In genomic region chr12:122917508-122918227, GRCh38 we compare ENCODE assay signal across 10 cellular contexts. TPM values are rescaled to one million over a fixed set of nuclear protein-coding genes. Genes with fewer than 3 reads are reported as not detected.
DNase-seq lines count a peak whose midpoint lies in the region; ATAC-seq and TF ChIP-seq lines count a peak whose summit lies in the region.
"Had no signal": no experiment of that assay in that cellular context is flagged by ENCODE, and none has a peak within 500 bp of the region (broad histone marks: within the 10 kb centered on the region; RNA-seq: fewer than 3 reads in every experiment).

No MANE protein-coding gene starts in this region.

- ATAC-seq in PC-3 = peak; percentile 11; the same call in 1 of the 2 replicates

- H3K79me2 ChIP-seq in PC-3 (ENCODE audit: low read length) = no peaks in the 10 kb centered on the region
- H3K79me2 ChIP-seq in fibroblast of lung (ENCODE audit: control insufficient read depth, insufficient read depth, low read length) = no peaks in the 10 kb centered on the region

- CTCF ChIA-PET in PC-3 (lab: Charles Lee) = interaction anchor here (0.6 kb wide), 2 partner anchors 24 to 28 kb away, joined by 3 read pairs; no protein-coding TSS in a partner anchor
- CTCF ChIA-PET in HEK293T (lab: Yijun Ruan, JAX) = no interaction called here

- no peaks in the 10 kb centered on the region for H3K36me3 ChIP-seq in PC-3 (ENCODE audit: low read depth, low read length)
- no peaks in the 10 kb centered on the region for H3K36me3 ChIP-seq in fibroblast of lung (ENCODE audit: control insufficient read depth, insufficient read depth, low read length)
- H3K36me3 ChIP-seq: SJSA1 had no signal

- H3K27ac ChIP-seq in PC-3 (ENCODE audit: low read length) = peak overlapping the region; percentile 91
- H3K27ac ChIP-seq in fibroblast of lung (ENCODE audit: insufficient read depth, low read length) = peak overlapping the region; percentile 9
- H3K27ac ChIP-seq: SJSA1 had no signal

- H3K9ac ChIP-seq in PC-3 (ENCODE audit: low read length) (peak overlapping the region; percentile 32), fibroblast of lung (ENCODE audit: insufficient read depth, low read length) (no peak overlapping the region)

- H2AFZ ChIP-seq in PC-3 (ENCODE audit: low read length) = no peak overlapping the region
- no peak overlapping the region for H2AFZ ChIP-seq in fibroblast of lung (ENCODE audit: low read length)

- POLR2A ChIA-PET in PC-3 (lab: Charles Lee; ENCODE audit: unreplicated experiment) = no interaction called here
- POLR2A ChIA-PET in HEK293T (lab: Yijun Ruan, JAX) = no interaction called here

- H3K27me3 ChIP-seq in PC-3 (ENCODE audit: low read length) (no peaks in the 10 kb centered on the region), fibroblast of lung (ENCODE audit: control insufficient read depth, insufficient read depth, low read length) (no peaks in the 10 kb centered on the region)
- H3K27me3 ChIP-seq: SJSA1 had no signal

- intact Hi-C loops in PC-3 (cut with micrococcal nuclease) = loop anchor here (2.0 kb wide), 2 partner anchors 23 to 29 kb away; no protein-coding TSS in a partner anchor

- peak; percentile 68 for DNase-seq in AG20443 (ENCODE audit: low spot score)
- DNase-seq in PC-3 = peak; percentile 93
- DNase-seq in fibroblast of lung (ENCODE audit: low read depth in 2 of 2) = peak; percentile 57 to 72
- DNase-seq in myocyte (ENCODE audit: low read depth) = peak; percentile 63
- no peak for DNase-seq in NCI-H345 treated with DMSO at 0.1 percent for 48 hours (lab: John Stamatoyannopoulos, UW; ENCODE audit: unreplicated experiment)
- no peak for DNase-seq in NCI-H748 treated with DMSO at 0.1 percent for 48 hours (lab: John Stamatoyannopoulos, UW)
- DNase-seq in NCI-H82 treated with DMSO at 0.1 percent for 48 hours (lab: John Stamatoyannopoulos, UW; ENCODE audit: unreplicated experiment) = no peak
- DNase-seq in HEK293T (ENCODE audit: extremely low spot score) = no peak
- DNase-seq: activated naive CD4-positive, alpha-beta T cell had no signal

- H4K20me1 ChIP-seq in PC-3 (ENCODE audit: low read length) = no peaks in the 10 kb centered on the region
- H4K20me1 ChIP-seq in fibroblast of lung (ENCODE audit: control insufficient read depth, extremely low read depth, insufficient read depth, low read length) = no peaks in the 10 kb centered on the region

- H3K4me1 ChIP-seq in PC-3 (ENCODE audit: insufficient read depth, low read length) = peaks cover 38% of the 10 kb centered on the region
- peaks cover 5% of the 10 kb centered on the region for H3K4me1 ChIP-seq in fibroblast of lung (ENCODE audit: control insufficient read depth, extremely low read depth, insufficient read depth, low read length)

- no peaks in the 10 kb centered on the region for H3K9me2 ChIP-seq in PC-3 (replicated peaks; ENCODE audit: low read length)

- BruUV-seq in PC-3 (replicated peaks; lab: Mats Ljungman, UMichigan) = no TSS peak

- TF ChIP-seq CTCF in PC-3 (conservative IDR thresholded peaks at IDR 0.05; ENCODE audit: low read depth, low read length) (no peak), fibroblast of lung (conservative IDR thresholded peaks at IDR 0.05 in 1 of 2, IDR thresholded peaks at IDR 0.05 in 1 of 2; ENCODE audit: low read depth in 1 of 2, low read length in 2 of 2) (no peak)

- peaks cover 8% of the 10 kb centered on the region for H3F3A ChIP-seq in PC-3 (ENCODE audit: low read length, unreplicated experiment)

- no peaks in the 10 kb centered on the region for H3K9me3 ChIP-seq in PC-3 (ENCODE audit: low read length)
- H3K9me3 ChIP-seq in fibroblast of lung (ENCODE audit: control insufficient read depth, insufficient read depth, low read depth, low read length) = no peaks in the 10 kb centered on the region
- H3K9me3 ChIP-seq: SJSA1 had no signal

- H3K4me3 ChIP-seq in PC-3 (ENCODE audit: low read length) = no peak overlapping the region
- no peak overlapping the region for H3K4me3 ChIP-seq in fibroblast of lung (replicated peaks in 1 of 4; ENCODE audit: control extremely low read depth in 1 of 4, insufficient read depth in 1 of 4, low read depth in 3 of 4, low read length in 4 of 4)
- H3K4me3 ChIP-seq: SJSA1 had no signal

- H3K4me2 ChIP-seq in PC-3 (ENCODE audit: low read length) = 0 out of 2 replicates have a peak overlapping the region, but pooled peaks have one; percentile 1
- H3K4me2 ChIP-seq in fibroblast of lung (ENCODE audit: extremely low read depth, insufficient read depth, low read length) = no peak overlapping the region

TF ChIP-seq in HEK293T, 16 proteins besides CTCF, POLR2A, EP300 and RAD21:
- no peak for TF ChIP-seq FOXK2 (IDR thresholded peaks at IDR 0.05)
- no peak for TF ChIP-seq ELF4 (IDR thresholded peaks at IDR 0.05)
- TF ChIP-seq SP1 (IDR thresholded peaks at IDR 0.05) = no peak
- no peak for TF ChIP-seq NFRKB (IDR thresholded peaks at IDR 0.05)

RNA-seq across cellular contexts. Expression of gene VPS37B, which starts 21.7 kb away (rescaled TPM):
- total RNA-seq in PC-3 (2014; rRNA removed) (74.3 and 80.8 TPM in 2 replicates), fibroblast of lung (7.7 and 10.7 TPM in 2 replicates), myocyte (82.4 and 86.7 TPM in 2 replicates)
- 25.6 and 34.4 TPM in 2 replicates for polyA plus RNA-seq in fibroblast of lung
- polyA plus RNA-seq in fibroblast of lung (2012) = 18.7 and 22.9 TPM in 2 replicates
- 12.8 and 15.1 TPM in 2 replicates for polyA minus RNA-seq in fibroblast of lung (ENCODE audit: low replicate concordance)
- polyA plus RNA-seq in myocyte (2012) = 51.3 TPM

RNA-seq across cellular contexts. Expression of gene ABCB9, which starts 48.6 kb away (rescaled TPM):
- total RNA-seq in PC-3 (2014; rRNA removed) (18.4 and 20.9 TPM in 2 replicates), fibroblast of lung (5.4 and 6.3 TPM in 2 replicates), myocyte (6.9 and 10.4 TPM in 2 replicates)
- polyA plus RNA-seq in fibroblast of lung = 3.1 and 3.8 TPM in 2 replicates
- polyA plus RNA-seq in fibroblast of lung (2012) = 4.6 and 4.9 TPM in 2 replicates
- polyA minus RNA-seq in fibroblast of lung (ENCODE audit: low replicate concordance) = 16.1 and 16.3 TPM in 2 replicates
- polyA plus RNA-seq in myocyte (2012) = 6.4 TPM

RNA-seq across cellular contexts. Expression of gene OGFOD2, which starts 57.4 kb away (rescaled TPM):
- total RNA-seq in PC-3 (2014; rRNA removed) (33.3 and 35.6 TPM in 2 replicates), fibroblast of lung (7.2 and 9.6 TPM in 2 replicates), myocyte (15.3 and 20.8 TPM in 2 replicates)
- 4.6 and 5.2 TPM in 2 replicates for polyA plus RNA-seq in fibroblast of lung
- polyA plus RNA-seq in fibroblast of lung (2012) = 7.0 and 9.7 TPM in 2 replicates
- 7.5 and 19.3 TPM in 2 replicates for polyA minus RNA-seq in fibroblast of lung (ENCODE audit: low replicate concordance)
- polyA plus RNA-seq in myocyte (2012) = 15.1 TPM

Comparison
In these comparisons a context has a peak if more than half of its experiments do, and no peak if none do; other contexts are left out.
1. DNase-seq: peak in AG20443 (single experiment), PC-3 (single experiment), fibroblast of lung (2 of 2) and myocyte (single experiment); none in NCI-H345 treated with DMSO at 0.1 percent for 48 hours (single experiment), NCI-H748 treated with DMSO at 0.1 percent for 48 hours (single experiment), NCI-H82 treated with DMSO at 0.1 percent for 48 hours (single experiment) and HEK293T (single experiment).